27 cellular contexts compared by ENCODE assay signal in genomic region chr10:116143673-116144072, GRCh38.
"Had no signal": no experiment of that assay in that cellular context is flagged by ENCODE, and none has a peak within 500 bp of the region (broad histone marks: within the 10 kb centered on the region; RNA-seq: fewer than 3 reads in every experiment).

No MANE protein-coding gene starts in this region.

- H3K27ac Mint-ChIP-seq: activated CD4-positive, alpha-beta memory T cell treated with anti-CD3 and anti-CD28 coated beads for 36 hours; activated CD4-positive, alpha-beta T cell treated with anti-CD3 and anti-CD28 coated beads, Interleukin-2, amount 10 ng/mL, durations not matched to agents 7 days and 5 days; activated naive CD4-positive, alpha-beta T cell treated with anti-CD3 and anti-CD28 coated beads for 36 hours; activated naive CD8-positive, alpha-beta T cell; activated T-helper 17 cell treated with anti-CD3 and anti-CD28 coated beads, Interleukin-2, amount 50 U/mL, for 72 hours; brain; T-cell had no signal

- DNase-seq: activated CD4-positive, alpha-beta memory T cell treated with anti-CD3 and anti-CD28 coated beads for 36 hours; activated CD4-positive, alpha-beta T cell treated with anti-CD3 and anti-CD28 coated beads, Interleukin-2, amount 10 ng/mL, durations not matched to agents 7 days and 5 days; activated CD4-positive, CD25-positive, alpha-beta regulatory T cell; activated gamma-delta T cell; activated naive CD4-positive, alpha-beta T cell treated with anti-CD3 and anti-CD28 coated beads for 36 hours; activated T-cell treated with anti-CD3 and anti-CD28 coated beads for 4 hours; activated T-cell treated with anti-CD3 and anti-CD28 coated beads, Interleukin-2, amount 50 U/mL, for 48 hours; amygdala; Karpas-422; MM.1S; NCI-H146; NCI-H2029; NCI-H2107; NCI-H2227 treated with DMSO at 0.1 percent for 48 hours; NCI-H510A; NCI-H526 treated with DMSO at 0.1 percent for 48 hours; PC-3; SIG-M5; T-cell; T-helper 2 cell; T1000 had no signal

- H3K27ac ChIP-seq: SK-N-MC, VCaP had no signal

- H3K27me3 Mint-ChIP-seq: activated CD4-positive, alpha-beta memory T cell treated with anti-CD3 and anti-CD28 coated beads for 36 hours; activated CD4-positive, alpha-beta T cell treated with anti-CD3 and anti-CD28 coated beads, Interleukin-2, amount 10 ng/mL, durations not matched to agents 7 days and 5 days; T-cell had no signal

- H3K9me3 Mint-ChIP-seq: activated CD4-positive, alpha-beta memory T cell treated with anti-CD3 and anti-CD28 coated beads for 36 hours; activated naive CD4-positive, alpha-beta T cell treated with anti-CD3 and anti-CD28 coated beads for 36 hours; brain; T-cell had no signal

- H3K4me3 Mint-ChIP-seq: activated CD4-positive, alpha-beta memory T cell treated with anti-CD3 and anti-CD28 coated beads for 36 hours; activated CD4-positive, alpha-beta T cell treated with anti-CD3 and anti-CD28 coated beads, Interleukin-2, amount 10 ng/mL, durations not matched to agents 7 days and 5 days; activated naive CD4-positive, alpha-beta T cell treated with anti-CD3 and anti-CD28 coated beads for 36 hours; activated naive CD8-positive, alpha-beta T cell; activated T-helper 17 cell treated with anti-CD3 and anti-CD28 coated beads, Interleukin-2, amount 50 U/mL, for 72 hours; brain; T-cell had no signal

- H3K4me3 ChIP-seq: K562, SK-N-MC had no signal

- H3K4me1 Mint-ChIP-seq: activated T-helper 17 cell treated with anti-CD3 and anti-CD28 coated beads, Interleukin-2, amount 50 U/mL, for 72 hours had no signal

- H3K36me3 Mint-ChIP-seq: activated CD4-positive, alpha-beta memory T cell treated with anti-CD3 and anti-CD28 coated beads for 36 hours; activated naive CD8-positive, alpha-beta T cell; brain; T-cell had no signal
